ENCODE assay signal across 26 cellular contexts in genomic region chr10:78547905-78548304, GRCh38.
"Had no signal": no experiment of that assay in that cellular context is flagged by ENCODE, and none has a peak within 500 bp of the region (broad histone marks: within the 10 kb centered on the region; RNA-seq: fewer than 3 reads in every experiment).

No MANE protein-coding gene starts in this region.

- H3K9ac ChIP-seq: parathyroid adenoma had no signal

- H3K4me2 ChIP-seq: smooth muscle cell had no signal

- H3K9me3 ChIP-seq: ovary, psoas muscle, spleen, suprapubic skin, testis, tibial artery, transverse colon, upper lobe of right lung, uterus had no signal

- H3K36me3 ChIP-seq: ovary, spleen, suprapubic skin, tibial artery, transverse colon, upper lobe of right lung, uterus had no signal

- DNase-seq: naive thymus-derived CD4-positive, alpha-beta T cell; natural killer cell; nephron progenitor cell; occipital lobe; ovary; posterior cingulate gyrus; psoas muscle; right cardiac atrium; spleen; stimulated activated CD4-positive, alpha-beta T cell treated with anti-CD3 and anti-CD28 coated beads, Interleukin-12 subunit alpha, Interleukin-12 subunit beta, amount 100 ng/mL, for 4 hours; stimulated activated CD4-positive, alpha-beta T cell treated with anti-CD3 and anti-CD28 coated beads, Interleukin-4, amount 100 ng/mL, for 1 hour; stimulated activated CD4-positive, alpha-beta T cell treated with anti-CD3 and anti-CD28 coated beads, Interleukin-4, amount 100 ng/mL, for 4 hours; stimulated activated CD8-positive, alpha-beta memory T cell treated with anti-CD3 and anti-CD28 coated beads, Interleukin-4, amount 100 ng/mL, for 48 hours; stimulated activated naive CD4-positive, alpha-beta T cell; stimulated activated naive CD8-positive, alpha-beta T cell treated with anti-CD3 and anti-CD28 coated beads, Interleukin-15, amount 100 ng/mL, for 72 hours; stimulated activated naive CD8-positive, alpha-beta T cell treated with anti-CD3 and anti-CD28 coated beads, Interleukin-15, Interleukin-2, amounts not matched to agents 100 U/mL and 50 U/mL, for 24 hours; substantia nigra; testis; transverse colon; upper lobe of right lung; uterus had no signal

- H3K27me3 ChIP-seq: ovary, suprapubic skin, testis, tibial artery, transverse colon, upper lobe of right lung, uterus had no signal

- H3K27ac ChIP-seq: ovary, parathyroid adenoma, psoas muscle, spleen, suprapubic skin, testis, tibial artery, transverse colon, upper lobe of right lung, uterus had no signal

- H3K79me2 ChIP-seq: parathyroid adenoma had no signal

- H3K4me3 ChIP-seq: ovary, psoas muscle, skin epidermis, smooth muscle cell, spleen, suprapubic skin, testis, tibial artery, transverse colon, upper lobe of right lung, uterus had no signal

- H2AFZ ChIP-seq: parathyroid adenoma had no signal
